ENCODE assay signal across 1 cellular context in genomic region chrX:47483310-47484268, GRCh38.
TF ChIP-seq lines count a peak whose summit lies in the region.

No MANE protein-coding gene starts in this region.

TF ChIP-seq in GM23338, 12 proteins besides CTCF, POLR2A, EP300 and RAD21 (continued from another document):
- TF ChIP-seq JUNB (IDR thresholded peaks at IDR 0.05; ENCODE audit: unreplicated experiment) (no peak), EZH2 (IDR thresholded peaks at IDR 0.05; ENCODE audit: low read depth, unreplicated experiment) (no peak), CREB1 (CRISPR knock-in tag; IDR thresholded peaks at IDR 0.05; ENCODE audit: low read depth) (no peak)
